In genomic region chr10:127175357-127176110, GRCh38 we compare ENCODE assay signal across 35 cellular contexts. TPM values are rescaled to one million over a fixed set of nuclear protein-coding genes. Genes with fewer than 3 reads are reported as not detected.
"Had no signal": no experiment of that assay in that cellular context is flagged by ENCODE, and none has a peak within 500 bp of the region (broad histone marks: within the 10 kb centered on the region; RNA-seq: fewer than 3 reads in every experiment).

No MANE protein-coding gene starts in this region.

- H3K36me3 ChIP-seq: breast epithelium, cardiac muscle cell, gastrocnemius medialis, WERI-Rb-1 had no signal

- H3K9me3 Mint-ChIP-seq: activated B cell treated with CpG ODN at 0.5 μM for 24 hours; activated CD4-positive, alpha-beta T cell treated with anti-CD3 and anti-CD28 coated beads, Interleukin-2, amount 10 ng/mL, durations not matched to agents 24 days and 14 days; activated naive CD4-positive, alpha-beta T cell treated with anti-CD3 and anti-CD28 coated beads, Interleukin-2, amount 10 ng/mL, durations not matched to agents 7 days and 5 days; activated naive CD4-positive, alpha-beta T cell treated with anti-CD3 and anti-CD28 coated beads, Interleukin-2, amount 50 U/mL, for 72 hours; activated naive CD8-positive, alpha-beta T cell treated with anti-CD3 and anti-CD28 coated beads, Interleukin-2, amount 10 ng/mL, durations not matched to agents 7 days and 5 days; activated T-cell treated with anti-CD3 and anti-CD28 coated beads, Interleukin-2, amount 50 U/mL, for 24 hours; activated T-cell treated with anti-CD3 and anti-CD28 coated beads, Interleukin-2, amount 50 U/mL, for 72 hours; central memory CD8-positive, alpha-beta T cell; dendritic cell treated with granulocyte-macrophage colony-stimulating factor and Interleukin-4, amounts not matched to agents 40 ng/mL and 50 ng/mL, for 4 days; effector memory CD8-positive, alpha-beta T cell; T-helper 2 cell treated with Interferon-gamma antibody and Interleukin-4, amounts not matched to agents 5 μg/mL and 100 μg/mL, for 36 hours had no signal

- H3K4me3 ChIP-seq: ascending aorta, breast epithelium, cardiac muscle cell, coronary artery, esophagus muscularis mucosa, gastrocnemius medialis, heart left ventricle, hepatocyte had no signal

- ATAC-seq: activated CD4-positive, alpha-beta T cell treated with anti-CD3 and anti-CD28 coated beads for 36 hours; activated naive CD4-positive, alpha-beta T cell treated with anti-CD3 and anti-CD28 coated beads, Interleukin-2, amount 50 U/mL, for 72 hours; activated T-cell treated with anti-CD3 and anti-CD28 coated beads, Interleukin-2, amount 50 U/mL, for 72 hours; effector memory CD8-positive, alpha-beta T cell; foreskin keratinocyte; gastrocnemius medialis; heart left ventricle; T-helper 17 cell had no signal

- H3K27me3 Mint-ChIP-seq: activated B cell treated with CpG ODN at 0.5 μM for 24 hours; activated CD4-positive, alpha-beta memory T cell treated with anti-CD3 and anti-CD28 coated beads, Interleukin-2, amount 10 ng/mL, durations not matched to agents 7 days and 5 days; activated CD4-positive, alpha-beta T cell treated with anti-CD3 and anti-CD28 coated beads, Interleukin-2, amount 10 ng/mL, durations not matched to agents 24 days and 14 days; activated naive CD4-positive, alpha-beta T cell treated with anti-CD3 and anti-CD28 coated beads, Interleukin-2, amount 10 ng/mL, durations not matched to agents 7 days and 5 days; activated naive CD8-positive, alpha-beta T cell treated with anti-CD3 and anti-CD28 coated beads, Interleukin-2, amount 10 ng/mL, durations not matched to agents 7 days and 5 days; central memory CD8-positive, alpha-beta T cell; dendritic cell treated with granulocyte-macrophage colony-stimulating factor and Interleukin-4, amounts not matched to agents 40 ng/mL and 50 ng/mL, for 4 days had no signal

- H3K4me1 Mint-ChIP-seq: activated B cell treated with CpG ODN at 0.5 μM for 24 hours; activated CD4-positive, alpha-beta memory T cell treated with anti-CD3 and anti-CD28 coated beads, Interleukin-2, amount 10 ng/mL, durations not matched to agents 7 days and 5 days; activated CD4-positive, alpha-beta T cell treated with anti-CD3 and anti-CD28 coated beads for 36 hours; activated CD4-positive, alpha-beta T cell treated with anti-CD3 and anti-CD28 coated beads, Interleukin-2, amount 10 ng/mL, durations not matched to agents 24 days and 14 days; activated naive CD4-positive, alpha-beta T cell treated with anti-CD3 and anti-CD28 coated beads, Interleukin-2, amount 10 ng/mL, durations not matched to agents 7 days and 5 days; activated naive CD8-positive, alpha-beta T cell treated with anti-CD3 and anti-CD28 coated beads, Interleukin-2, amount 10 ng/mL, durations not matched to agents 7 days and 5 days; central memory CD8-positive, alpha-beta T cell; T-helper 17 cell had no signal

- H3K4me1 ChIP-seq: ascending aorta, breast epithelium, esophagus muscularis mucosa, foreskin keratinocyte, gastrocnemius medialis, heart left ventricle had no signal

- H3K36me3 Mint-ChIP-seq: activated naive CD4-positive, alpha-beta T cell treated with anti-CD3 and anti-CD28 coated beads, Interleukin-2, amount 10 ng/mL, durations not matched to agents 7 days and 5 days; activated naive CD4-positive, alpha-beta T cell treated with anti-CD3 and anti-CD28 coated beads, Interleukin-2, amount 50 U/mL, for 72 hours; activated naive CD8-positive, alpha-beta T cell treated with anti-CD3 and anti-CD28 coated beads, Interleukin-2, amount 10 ng/mL, durations not matched to agents 7 days and 5 days had no signal

- H3K27me3 ChIP-seq: ascending aorta, breast epithelium, cardiac muscle cell, esophagus muscularis mucosa, foreskin keratinocyte, gastrocnemius medialis, heart left ventricle, hepatocyte had no signal

- H3K27ac ChIP-seq: ascending aorta, breast epithelium, cardiac muscle cell, coronary artery, esophagus muscularis mucosa, foreskin keratinocyte, gastrocnemius medialis, heart left ventricle, hepatocyte, WERI-Rb-1 had no signal

- H3K9me3 ChIP-seq: ascending aorta, breast epithelium, esophagus muscularis mucosa, gastrocnemius medialis, heart left ventricle had no signal

- H3K4me3 Mint-ChIP-seq: activated B cell treated with CpG ODN at 0.5 μM for 24 hours; activated CD4-positive, alpha-beta memory T cell treated with anti-CD3 and anti-CD28 coated beads, Interleukin-2, amount 10 ng/mL, durations not matched to agents 7 days and 5 days; activated CD4-positive, alpha-beta T cell treated with anti-CD3 and anti-CD28 coated beads for 36 hours; activated CD4-positive, alpha-beta T cell treated with anti-CD3 and anti-CD28 coated beads, Interleukin-2, amount 10 ng/mL, durations not matched to agents 24 days and 14 days; activated naive CD4-positive, alpha-beta T cell treated with anti-CD3 and anti-CD28 coated beads, Interleukin-2, amount 10 ng/mL, durations not matched to agents 7 days and 5 days; activated naive CD8-positive, alpha-beta T cell treated with anti-CD3 and anti-CD28 coated beads, Interleukin-2, amount 10 ng/mL, durations not matched to agents 7 days and 5 days; activated T-cell treated with anti-CD3 and anti-CD28 coated beads, Interleukin-2, amount 50 U/mL, for 24 hours; activated T-cell treated with anti-CD3 and anti-CD28 coated beads, Interleukin-2, amount 50 U/mL, for 72 hours; brain; central memory CD8-positive, alpha-beta T cell; dendritic cell treated with granulocyte-macrophage colony-stimulating factor and Interleukin-4, amounts not matched to agents 40 ng/mL and 50 ng/mL, for 4 days; effector memory CD8-positive, alpha-beta T cell; T-helper 17 cell; T-helper 2 cell treated with Interferon-gamma antibody and Interleukin-4, amounts not matched to agents 5 μg/mL and 100 μg/mL, for 36 hours had no signal

- H3K27ac Mint-ChIP-seq: activated B cell treated with CpG ODN at 0.5 μM for 24 hours; activated CD4-positive, alpha-beta memory T cell treated with anti-CD3 and anti-CD28 coated beads, Interleukin-2, amount 10 ng/mL, durations not matched to agents 7 days and 5 days; activated CD4-positive, alpha-beta T cell treated with anti-CD3 and anti-CD28 coated beads for 36 hours; activated CD4-positive, alpha-beta T cell treated with anti-CD3 and anti-CD28 coated beads, Interleukin-2, amount 10 ng/mL, durations not matched to agents 24 days and 14 days; activated naive CD4-positive, alpha-beta T cell treated with anti-CD3 and anti-CD28 coated beads, Interleukin-2, amount 10 ng/mL, durations not matched to agents 7 days and 5 days; activated naive CD4-positive, alpha-beta T cell treated with anti-CD3 and anti-CD28 coated beads, Interleukin-2, amount 50 U/mL, for 72 hours; activated naive CD8-positive, alpha-beta T cell treated with anti-CD3 and anti-CD28 coated beads, Interleukin-2, amount 10 ng/mL, durations not matched to agents 7 days and 5 days; activated T-cell treated with anti-CD3 and anti-CD28 coated beads, Interleukin-2, amount 50 U/mL, for 24 hours; activated T-cell treated with anti-CD3 and anti-CD28 coated beads, Interleukin-2, amount 50 U/mL, for 72 hours; brain; dendritic cell treated with granulocyte-macrophage colony-stimulating factor and Interleukin-4, amounts not matched to agents 40 ng/mL and 50 ng/mL, for 4 days; effector memory CD8-positive, alpha-beta T cell; T-helper 17 cell; T-helper 2 cell treated with Interferon-gamma antibody and Interleukin-4, amounts not matched to agents 5 μg/mL and 100 μg/mL, for 36 hours had no signal

- DNase-seq: activated B cell treated with CpG ODN at 0.5 μM for 24 hours; activated CD4-positive, alpha-beta memory T cell treated with anti-CD3 and anti-CD28 coated beads, Interleukin-2, amount 10 ng/mL, durations not matched to agents 7 days and 5 days; activated CD4-positive, alpha-beta T cell treated with anti-CD3 and anti-CD28 coated beads for 36 hours; activated CD4-positive, alpha-beta T cell treated with anti-CD3 and anti-CD28 coated beads, Interleukin-2, amount 10 ng/mL, durations not matched to agents 24 days and 14 days; activated CD4-positive, alpha-beta T cell treated with anti-CD3 and anti-CD28 coated beads, Interleukin-2, amount 50 U/mL, for 4 hours; activated CD4-positive, CD25-positive, alpha-beta regulatory T cell treated with anti-CD3 and anti-CD28 coated beads, Interleukin-2, amount 50 U/mL, for 72 hours; activated CD8-positive, alpha-beta memory T cell treated with anti-CD3 and anti-CD28 coated beads, Interleukin-2, amount 50 U/mL, for 48 hours; activated gamma-delta T cell; activated naive CD4-positive, alpha-beta T cell; activated naive CD4-positive, alpha-beta T cell treated with anti-CD3 and anti-CD28 coated beads, Interleukin-2, amount 10 ng/mL, durations not matched to agents 7 days and 5 days; activated naive CD8-positive, alpha-beta T cell treated with anti-CD3 and anti-CD28 coated beads, Interleukin-2, amount 10 ng/mL, durations not matched to agents 7 days and 5 days; activated T-cell treated with anti-CD3 and anti-CD28 coated beads for 4 hours; activated T-cell treated with anti-CD3 and anti-CD28 coated beads, Interleukin-2, amount 50 U/mL, for 24 hours; activated T-cell treated with anti-CD3 and anti-CD28 coated beads, Interleukin-2, amount 50 U/mL, for 72 hours; effector CD4-positive, alpha-beta T cell; effector memory CD8-positive, alpha-beta T cell; erythroblast; foreskin keratinocyte; gastrocnemius medialis; glutamatergic neuron; heart left ventricle; T-helper 17 cell; T1000; WERI-Rb-1 had no signal

RNA-seq across cellular contexts. Expression of gene INSYN2A, which starts 20.9 kb away (rescaled TPM):
- total RNA-seq: activated B cell treated with CpG ODN at 0.5 μM for 24 hours; activated CD4-positive, alpha-beta memory T cell treated with anti-CD3 and anti-CD28 coated beads, Interleukin-2, amount 10 ng/mL, durations not matched to agents 7 days and 5 days; activated CD4-positive, alpha-beta T cell treated with anti-CD3 and anti-CD28 coated beads for 36 hours; activated CD4-positive, alpha-beta T cell treated with anti-CD3 and anti-CD28 coated beads, Interleukin-2, amount 10 ng/mL, durations not matched to agents 24 days and 14 days; activated naive CD4-positive, alpha-beta T cell treated with anti-CD3 and anti-CD28 coated beads, Interleukin-2, amount 50 U/mL, for 72 hours; activated naive CD8-positive, alpha-beta T cell treated with anti-CD3 and anti-CD28 coated beads, Interleukin-2, amount 10 ng/mL, durations not matched to agents 7 days and 5 days; activated T-cell treated with anti-CD3 and anti-CD28 coated beads, Interleukin-2, amount 50 U/mL, for 72 hours; ascending aorta; cardiac muscle cell; foreskin keratinocyte; gastrocnemius medialis; T-helper 17 cell had no signal
- polyA plus RNA-seq: foreskin keratinocyte had no signal
